In genomic region chr2:171563301-171563700, GRCh38 we compare ENCODE assay signal across 18 cellular contexts. TPM values are rescaled to one million over a fixed set of nuclear protein-coding genes. Genes with fewer than 3 reads are reported as not detected.
DNase-seq lines count a peak whose midpoint lies in the region; ATAC-seq and TF ChIP-seq lines count a peak whose summit lies in the region.
"Had no signal": no experiment of that assay in that cellular context is flagged by ENCODE, and none has a peak within 500 bp of the region (broad histone marks: within the 10 kb centered on the region; RNA-seq: fewer than 3 reads in every experiment).

No MANE protein-coding gene starts in this region.

- DNase-seq in IMR-90 (no peak), esophagus muscularis mucosa (ENCODE audit: extremely low spot score) (peak; percentile 29), neural progenitor cell (ENCODE audit: low spot score) (no peak), MV-4-11 (lab: John Stamatoyannopoulos, UW) (no peak)
- DNase-seq: ACHN; BE2C; C1 segment of cervical spinal cord; Caco-2; CD4-positive, alpha-beta T cell; GF-D8; GM23248; HCEC 1CT; HFFc6; KBM-7 had no signal

- H3K9ac ChIP-seq in IMR-90 (ENCODE audit: low read depth, low read length): no peak overlapping the region
- no peak overlapping the region for H3K9ac ChIP-seq in neural progenitor cell
- H3K9ac ChIP-seq: GM23248 had no signal

- intact Hi-C loops in IMR-90 (cut with micrococcal nuclease) (no loop called here), esophagus muscularis mucosa (cut with DNase I) (no loop called here)

- POLR2A ChIA-PET in IMR-90 (lab: Charles Lee; ENCODE audit: unreplicated experiment): no interaction called here

- no peak for TF ChIP-seq EP300 in esophagus muscularis mucosa (IDR thresholded peaks at IDR 0.05)

- H2AFZ ChIP-seq in IMR-90 (replicated peaks; ENCODE audit: low read length, poor library complexity): no peak overlapping the region
- peak overlapping the region; percentile 5 for H2AFZ ChIP-seq in neural progenitor cell (replicated peaks)
- H2AFZ ChIP-seq: GM23248 had no signal

- H3K23ac ChIP-seq in IMR-90 (ENCODE audit: low read depth, low read length): no peak overlapping the region

- H3K9me3 ChIP-seq in IMR-90 (ENCODE audit: control insufficient read depth, insufficient read depth, low read length): no peaks in the 10 kb centered on the region
- no peaks in the 10 kb centered on the region for H3K9me3 ChIP-seq in esophagus muscularis mucosa
- H3K9me3 ChIP-seq in neural progenitor cell (ENCODE audit: low read depth): no peaks in the 10 kb centered on the region
- H3K9me3 ChIP-seq: BE2C, Caco-2 had no signal

- H3K4me3 Mint-ChIP-seq in neural progenitor cell: no peak overlapping the region
- H3K4me3 Mint-ChIP-seq: CD4-positive, alpha-beta T cell; HFFc6; IgD-negative memory B cell had no signal

- peaks cover 4% of the 10 kb centered on the region for H3K4me1 Mint-ChIP-seq in neural progenitor cell
- H3K4me1 Mint-ChIP-seq: IgD-negative memory B cell had no signal

- no peak overlapping the region for H3K18ac ChIP-seq in IMR-90 (ENCODE audit: low read depth, low read length)

- H3K9me3 Mint-ChIP-seq in neural progenitor cell: no peaks in the 10 kb centered on the region
- H3K9me3 Mint-ChIP-seq: CD4-positive, alpha-beta T cell; HFFc6; IgD-negative memory B cell had no signal

- 0 out of 2 replicates have a peak overlapping the region, but pooled peaks have one; percentile 16 for H2AK5ac ChIP-seq in IMR-90 (ENCODE audit: low read depth, low read length)

- no peaks in the 10 kb centered on the region for H3K79me1 ChIP-seq in IMR-90 (ENCODE audit: low read depth in 1 of 2, low read length in 2 of 2)

- H2BK15ac ChIP-seq in IMR-90 (ENCODE audit: low read depth, low read length): peak overlapping the region; percentile 19; the same call in 1 of the 3 replicates

- ATAC-seq in IMR-90 (ENCODE audit: low read depth) (no peak), HG02759 (IDR thresholded peaks at IDR 0.05; ENCODE audit: unreplicated experiment) (no peak), GM21786 (IDR thresholded peaks at IDR 0.05; ENCODE audit: unreplicated experiment) (no peak)
- ATAC-seq: GM12878 had no signal

- no peak for TF ChIP-seq CTCF in IMR-90 (conservative IDR thresholded peaks at IDR 0.05; ENCODE audit: low read depth, low read length)
- TF ChIP-seq CTCF in esophagus muscularis mucosa (IDR thresholded peaks at IDR 0.05): no peak
- TF ChIP-seq CTCF in neural progenitor cell (IDR thresholded peaks at IDR 0.05): no peak

- H3K4me2 ChIP-seq in IMR-90 (ENCODE audit: low read depth, low read length) (no peak overlapping the region), neural progenitor cell (no peak overlapping the region)

- H3K9me1 ChIP-seq in IMR-90 (ENCODE audit: insufficient read depth, low read length): 0 out of 2 replicates have a peak, but pooled peaks cover 3% of the 10 kb centered on the region

- peaks cover 5% of the 10 kb centered on the region for H3K27me3 Mint-ChIP-seq in neural progenitor cell (ENCODE audit: insufficient read depth, low read depth)

- TF ChIP-seq RAD21 in IMR-90 (IDR thresholded peaks at IDR 0.05; ENCODE audit: low read length): no peak

- BruUV-seq in IMR-90 (replicated peaks; lab: Mats Ljungman, UMichigan): no TSS peak

- H4K5ac ChIP-seq in IMR-90 (ENCODE audit: low read depth, low read length): no peak overlapping the region

- H3K36me3 Mint-ChIP-seq in neural progenitor cell: no peaks in the 10 kb centered on the region
- H3K36me3 Mint-ChIP-seq: IgD-negative memory B cell had no signal

- H3K27ac ChIP-seq in IMR-90 (ENCODE audit: insufficient read depth, low read length): no peak overlapping the region
- H3K27ac ChIP-seq in esophagus muscularis mucosa (replicated peaks in 1 of 4): no peak overlapping the region
- H3K27ac ChIP-seq in neural progenitor cell: no peak overlapping the region
- H3K27ac ChIP-seq: GM23248 had no signal

- CTCF ChIA-PET in IMR-90 (lab: Yijun Ruan, JAX): interaction anchor here (1.2 kb wide), 1 partner anchor 36 kb away, joined by 3 read pairs; no protein-coding TSS in a partner anchor

- no peak overlapping the region for H2BK20ac ChIP-seq in IMR-90 (ENCODE audit: low read depth, low read length)

- no peak overlapping the region for H3K4ac ChIP-seq in IMR-90 (ENCODE audit: low read depth, low read length)

- no peak overlapping the region for H2BK120ac ChIP-seq in IMR-90 (ENCODE audit: low read depth, low read length)

- no peaks in the 10 kb centered on the region for H3K4me1 ChIP-seq in IMR-90 (ENCODE audit: control insufficient read depth, insufficient read depth, low read length)
- H3K4me1 ChIP-seq in esophagus muscularis mucosa: no peaks in the 10 kb centered on the region
- H3K4me1 ChIP-seq in neural progenitor cell: no peaks in the 10 kb centered on the region
- H3K4me1 ChIP-seq: BE2C, Caco-2 had no signal

- in situ Hi-C loops in IMR-90 (cut with MboI; ENCODE audit: low sequenced_read_pairs): no loop called here

- no peaks in the 10 kb centered on the region for H3K79me2 ChIP-seq in neural progenitor cell (ENCODE audit: low read depth)

- H3K27ac Mint-ChIP-seq in neural progenitor cell: no peak overlapping the region
- H3K27ac Mint-ChIP-seq: CD4-positive, alpha-beta T cell; HFFc6; IgD-negative memory B cell had no signal

- H2BK5ac ChIP-seq in IMR-90 (ENCODE audit: low read depth, low read length, poor library complexity, severe bottlenecking): no peak overlapping the region

- H4K8ac ChIP-seq in IMR-90 (ENCODE audit: low read depth in 2 of 2, low read length in 2 of 2): no peak overlapping the region

- H3K27me3 ChIP-seq in IMR-90 (ENCODE audit: control insufficient read depth, insufficient read depth, low read length): peaks cover 2% of the 10 kb centered on the region; the same call in 1 of the 2 replicates
- H3K27me3 ChIP-seq in esophagus muscularis mucosa: peaks cover 0 to 3% (median 0%) of the 10 kb centered on the region in 4 donors
- no peaks in the 10 kb centered on the region for H3K27me3 ChIP-seq in neural progenitor cell
- H3K27me3 ChIP-seq: BE2C had no signal

- TF ChIP-seq POLR2A in IMR-90 (IDR thresholded peaks at IDR 0.05; ENCODE audit: low read depth, low read length) (no peak), esophagus muscularis mucosa (IDR thresholded peaks at IDR 0.05; ENCODE audit: low read depth) (no peak)

- H3K36me3 ChIP-seq in IMR-90 (ENCODE audit: control insufficient read depth, insufficient read depth, low read length) (no peaks in the 10 kb centered on the region), esophagus muscularis mucosa (no peaks in the 10 kb centered on the region), neural progenitor cell (no peaks in the 10 kb centered on the region)
- H3K36me3 ChIP-seq: BE2C had no signal

- no peak overlapping the region for H3K56ac ChIP-seq in IMR-90 (ENCODE audit: extremely low read depth, insufficient read depth, low read length)

- no peaks in the 10 kb centered on the region for H3F3A ChIP-seq in neural progenitor cell (ENCODE audit: low read depth)

- dilution Hi-C loops in IMR-90 (cut with HindIII; ENCODE audit: low sequenced_read_pairs, unreplicated experiment): no loop called here

- no peak overlapping the region for H4K91ac ChIP-seq in IMR-90 (ENCODE audit: insufficient read depth, low read depth, low read length)

- H4K20me1 ChIP-seq in IMR-90 (ENCODE audit: insufficient read depth, low read length) (no peaks in the 10 kb centered on the region), neural progenitor cell (ENCODE audit: low read depth) (no peaks in the 10 kb centered on the region)

- H2AK9ac ChIP-seq in IMR-90 (replicated peaks; ENCODE audit: low read depth, low read length, poor library complexity): no peak overlapping the region

- H3K14ac ChIP-seq in IMR-90 (replicated peaks; ENCODE audit: low read depth, low read length): no peak overlapping the region

- H3K4me3 ChIP-seq in IMR-90 (ENCODE audit: insufficient read depth, low read depth, low read length) (no peak overlapping the region), esophagus muscularis mucosa (no peak overlapping the region), neural progenitor cell (no peak overlapping the region)
- H3K4me3 ChIP-seq: GM12878, GM23248 had no signal

- WGBS in IMR-90 (ENCODE audit: extremely low coverage in 2 of 2, insufficient read length in 1 of 2), 2 experiments: no CpG with 5 or more reads among the region's 3 CpGs
- whole genome bisulfite sequencing in esophagus muscularis mucosa: 92% methylated on average over 1 of the region's 3 CpGs

TF ChIP-seq in IMR-90, 13 proteins besides CTCF, POLR2A, EP300 and RAD21:
- TF ChIP-seq CHD1 (IDR thresholded peaks at IDR 0.05; ENCODE audit: low read depth, low read length) (no peak), USF2 (IDR thresholded peaks at IDR 0.05; ENCODE audit: low read depth, low read length) (no peak), MAZ (IDR thresholded peaks at IDR 0.05; ENCODE audit: borderline replicate concordance, low read depth, low read length) (no peak)
TF ChIP-seq in IMR-90: peak in this region for 0.

RNA-seq across cellular contexts. Expression of gene CYBRD1, which starts 41.0 kb away (rescaled TPM):
- 103 and 119 TPM in 2 replicates for total RNA-seq in IMR-90 (2012; rRNA removed)
- 48.8 and 53.2 TPM in 2 replicates for polyA plus RNA-seq in IMR-90 (2012; rRNA removed)
- 55.0 and 65.2 TPM in 2 replicates for polyA plus RNA-seq in IMR-90 (2012; cell fraction: cytosol; rRNA removed)
- 16.5 and 30.7 TPM in 2 replicates for polyA plus RNA-seq in IMR-90 (2012; cell fraction: nucleus; rRNA removed; ENCODE audit: low replicate concordance)
- total RNA-seq in esophagus muscularis mucosa: 100 to 1,000 TPM; 133 to 281 (median 197) TPM
- 5.8 and 11.1 TPM in 2 replicates for total RNA-seq in neural progenitor cell (ENCODE audit: low replicate concordance)
